Comparison of ENCODE assay signal across 24 cellular contexts in genomic region chr14:75941030-75941429, GRCh38. TPM values are rescaled to one million over a fixed set of nuclear protein-coding genes. Genes with fewer than 3 reads are reported as not detected.
A peak's percentile ranks its signal among the peaks of the same experiment; 100 is the strongest.
DNase-seq lines count a peak whose midpoint lies in the region; ATAC-seq and TF ChIP-seq lines count a peak whose summit lies in the region.
"Had no signal": no experiment of that assay in that cellular context is flagged by ENCODE, and none has a peak within 500 bp of the region (broad histone marks: within the 10 kb centered on the region; RNA-seq: fewer than 3 reads in every experiment).

No MANE protein-coding gene starts in this region.

- H3K4me1 ChIP-seq in right cardiac atrium (ENCODE audit: control insufficient read depth, insufficient read depth, low read length), result no peaks in the 10 kb centered on the region
- H3K4me1 ChIP-seq in smooth muscle cell (ENCODE audit: low read depth), result peaks cover 3% of the 10 kb centered on the region

- H3K27me3 ChIP-seq in right cardiac atrium (ENCODE audit: control insufficient read depth, insufficient read depth) (no peaks in the 10 kb centered on the region), smooth muscle cell (ENCODE audit: low read depth) (no peaks in the 10 kb centered on the region)
- H3K27me3 ChIP-seq: BLaER1 treated with 17β-estradiol and CSF1 and Interleukin-3, amounts not matched to agents 10 nM and 100 nM; brain microvascular endothelial cell had no signal

- H4K20me1 ChIP-seq in smooth muscle cell (ENCODE audit: low read depth), result no peaks in the 10 kb centered on the region
- H4K20me1 ChIP-seq: BLaER1 treated with 17β-estradiol and CSF1 and Interleukin-3, amounts not matched to agents 10 nM and 100 nM had no signal

- H3K9me3 ChIP-seq in right cardiac atrium (ENCODE audit: control insufficient read depth, low read length) (no peaks in the 10 kb centered on the region), smooth muscle cell (replicated peaks; ENCODE audit: low read depth) (no peaks in the 10 kb centered on the region)
- H3K9me3 ChIP-seq: BLaER1 treated with 17β-estradiol and CSF1 and Interleukin-3, amounts not matched to agents 10 nM and 100 nM; thoracic aorta had no signal

- no peaks in the 10 kb centered on the region for H3K79me2 ChIP-seq in smooth muscle cell (ENCODE audit: low read depth)

- intact Hi-C loops in right cardiac atrium (cut with DNase I), result no loop called here

- peak; percentile 54 for DNase-seq in NCI-H82 (lab: John Stamatoyannopoulos, UW)
- DNase-seq in NCI-H82 treated with DMSO at 0.1 percent for 48 hours (lab: John Stamatoyannopoulos, UW; ENCODE audit: unreplicated experiment), result no peak
- DNase-seq in chondrocyte (ENCODE audit: low spot score), result no peak
- DNase-seq in right cardiac atrium, result peak in 2 of 3 donors; percentile 20 to 42
- no peak for DNase-seq in smooth muscle cell (lab: John Stamatoyannopoulos, UW; ENCODE audit: unreplicated experiment)
- no peak for DNase-seq in epidermal melanocyte (ENCODE audit: insufficient read length, low spot score)
- DNase-seq: activated CD4-positive, alpha-beta memory T cell treated with anti-CD3 and anti-CD28 coated beads for 36 hours; activated naive CD4-positive, alpha-beta T cell treated with anti-CD3 and anti-CD28 coated beads, Interleukin-2, amount 50 U/mL, for 16 hours; activated T-cell treated with anti-CD3 and anti-CD28 coated beads, Interleukin-2, amount 50 U/mL, for 1 hour; brain microvascular endothelial cell; GF-D8; immature natural killer cell; naive B cell; NCI-H187; posterior cingulate gyrus; stimulated activated CD4-positive, alpha-beta T cell treated with anti-CD3 and anti-CD28 coated beads, Interleukin-12 subunit alpha, Interleukin-12 subunit beta, amount 100 ng/mL, for 4 hours; T-helper 1 cell had no signal

- no peaks in the 10 kb centered on the region for H3K9me3 Mint-ChIP-seq in chondrocyte (ENCODE audit: low read depth)
- no peaks in the 10 kb centered on the region for H3K9me3 Mint-ChIP-seq in stimulated activated memory B cell treated with anti-CD40 and anti-IgM and Interleukin-4, amounts not matched to agents 10 μg/mL and 1 μg/mL and 100 μg/mL, for 72 hours
- H3K9me3 Mint-ChIP-seq: activated CD4-positive, alpha-beta memory T cell treated with anti-CD3 and anti-CD28 coated beads for 36 hours; dendritic cell treated with granulocyte-macrophage colony-stimulating factor and Interleukin-4, amounts not matched to agents 40 ng/mL and 50 ng/mL, for 4 days; immature natural killer cell; naive B cell had no signal

- no peak for TF ChIP-seq CTCF in chondrocyte (IDR thresholded peaks at IDR 0.05)
- TF ChIP-seq CTCF in smooth muscle cell (IDR thresholded peaks at IDR 0.05; ENCODE audit: borderline replicate concordance, insufficient read depth, poor library complexity, severe bottlenecking), result no peak

- H3K36me3 Mint-ChIP-seq in chondrocyte (ENCODE audit: low read depth), result no peaks in the 10 kb centered on the region
- peaks cover 27% of the 10 kb centered on the region for H3K36me3 Mint-ChIP-seq in stimulated activated memory B cell treated with anti-CD40 and anti-IgM and Interleukin-4, amounts not matched to agents 10 μg/mL and 1 μg/mL and 100 μg/mL, for 72 hours
- H3K36me3 Mint-ChIP-seq: activated CD4-positive, alpha-beta memory T cell treated with anti-CD3 and anti-CD28 coated beads for 36 hours had no signal

- ATAC-seq in right cardiac atrium (peak; percentile 78 to 81), GM21360 (IDR thresholded peaks at IDR 0.05; ENCODE audit: unreplicated experiment) (no peak)
- no peak for ATAC-seq in stimulated activated memory B cell treated with anti-CD40 and anti-IgM and Interleukin-4, amounts not matched to agents 10 μg/mL and 1 μg/mL and 100 μg/mL, for 72 hours

- peaks cover 16% of the 10 kb centered on the region for H3K4me1 Mint-ChIP-seq in chondrocyte (ENCODE audit: low read depth)
- no peaks in the 10 kb centered on the region for H3K4me1 Mint-ChIP-seq in stimulated activated memory B cell treated with anti-CD40 and anti-IgM and Interleukin-4, amounts not matched to agents 10 μg/mL and 1 μg/mL and 100 μg/mL, for 72 hours
- H3K4me1 Mint-ChIP-seq: immature natural killer cell had no signal

- no peak overlapping the region for H3K4me3 ChIP-seq in right cardiac atrium (ENCODE audit: low read length)
- H3K4me3 ChIP-seq in smooth muscle cell, result no peak overlapping the region
- H3K4me3 ChIP-seq: BLaER1 treated with 17β-estradiol and CSF1 and Interleukin-3, amounts not matched to agents 10 nM and 100 nM; lung; thoracic aorta had no signal

- no peak overlapping the region for H3K4me2 ChIP-seq in smooth muscle cell
- H3K4me2 ChIP-seq: BLaER1 treated with 17β-estradiol and CSF1 and Interleukin-3, amounts not matched to agents 10 nM and 100 nM had no signal

- peak overlapping the region; percentile 96 for H3K27ac ChIP-seq in right cardiac atrium (ENCODE audit: low read length)
- H3K27ac ChIP-seq in smooth muscle cell (ENCODE audit: low read depth), result peak overlapping the region; percentile 27
- H3K27ac ChIP-seq: 22Rv1; BLaER1 treated with 17β-estradiol and CSF1 and Interleukin-3, amounts not matched to agents 10 nM and 100 nM; brain microvascular endothelial cell; thoracic aorta had no signal

- no peaks in the 10 kb centered on the region for H3K27me3 Mint-ChIP-seq in chondrocyte (ENCODE audit: low read depth)
- H3K27me3 Mint-ChIP-seq in stimulated activated memory B cell treated with anti-CD40 and anti-IgM and Interleukin-4, amounts not matched to agents 10 μg/mL and 1 μg/mL and 100 μg/mL, for 72 hours, result no peaks in the 10 kb centered on the region
- H3K27me3 Mint-ChIP-seq: activated CD4-positive, alpha-beta memory T cell treated with anti-CD3 and anti-CD28 coated beads for 36 hours; dendritic cell treated with granulocyte-macrophage colony-stimulating factor and Interleukin-4, amounts not matched to agents 40 ng/mL and 50 ng/mL, for 4 days; naive B cell had no signal

- H3K9ac ChIP-seq in smooth muscle cell (ENCODE audit: low read depth), result no peak overlapping the region
- H3K9ac ChIP-seq: BLaER1 treated with 17β-estradiol and CSF1 and Interleukin-3, amounts not matched to agents 10 nM and 100 nM had no signal

- H3K36me3 ChIP-seq in smooth muscle cell (ENCODE audit: low read depth), result no peaks in the 10 kb centered on the region
- H3K36me3 ChIP-seq: brain microvascular endothelial cell, thoracic aorta had no signal

- H3F3A ChIP-seq in smooth muscle cell (ENCODE audit: low read depth), result no peaks in the 10 kb centered on the region

- peak overlapping the region; percentile 53 for H3K27ac Mint-ChIP-seq in chondrocyte (ENCODE audit: unreplicated experiment)
- no peak overlapping the region for H3K27ac Mint-ChIP-seq in stimulated activated memory B cell treated with anti-CD40 and anti-IgM and Interleukin-4, amounts not matched to agents 10 μg/mL and 1 μg/mL and 100 μg/mL, for 72 hours
- H3K27ac Mint-ChIP-seq: activated CD4-positive, alpha-beta memory T cell treated with anti-CD3 and anti-CD28 coated beads for 36 hours; dendritic cell treated with granulocyte-macrophage colony-stimulating factor and Interleukin-4, amounts not matched to agents 40 ng/mL and 50 ng/mL, for 4 days; immature natural killer cell; naive B cell had no signal

- H3K4me3 Mint-ChIP-seq in chondrocyte (ENCODE audit: unreplicated experiment), result no peak overlapping the region
- no peak overlapping the region for H3K4me3 Mint-ChIP-seq in stimulated activated memory B cell treated with anti-CD40 and anti-IgM and Interleukin-4, amounts not matched to agents 10 μg/mL and 1 μg/mL and 100 μg/mL, for 72 hours
- H3K4me3 Mint-ChIP-seq: activated CD4-positive, alpha-beta memory T cell treated with anti-CD3 and anti-CD28 coated beads for 36 hours; dendritic cell treated with granulocyte-macrophage colony-stimulating factor and Interleukin-4, amounts not matched to agents 40 ng/mL and 50 ng/mL, for 4 days; immature natural killer cell had no signal

- WGBS in right cardiac atrium, result 59% methylated on average over 4 of the region's 4 CpGs
- WGBS in smooth muscle cell (ENCODE audit: low lambda C conversion rate), result 65% methylated on average over 4 of the region's 4 CpGs

- no peak overlapping the region for H2AFZ ChIP-seq in smooth muscle cell (ENCODE audit: low read depth)

RNA-seq across cellular contexts. Expression of gene TGFB3, which starts 40.8 kb away (rescaled TPM):
- 200 to 223 TPM (median 222 TPM) in 3 replicates for total RNA-seq in chondrocyte
- 10 to 100 TPM; 33.3 to 76.3 (median 38.7) TPM for total RNA-seq in right cardiac atrium
- polyA plus RNA-seq in right cardiac atrium, result 18.0 TPM
- total RNA-seq in smooth muscle cell, result 63.4 and 77.5 TPM in 2 replicates
- 103 and 119 TPM in 2 replicates for polyA plus RNA-seq in smooth muscle cell

RNA-seq across cellular contexts. Expression of gene IFT43, which starts 44.5 kb away (rescaled TPM):
- total RNA-seq in chondrocyte, result 25.0 to 28.6 TPM (median 28.2 TPM) in 3 replicates
- 10 to 100 TPM; 46.1 to 76.2 (median 59.1) TPM for total RNA-seq in right cardiac atrium
- 58.5 TPM for polyA plus RNA-seq in right cardiac atrium
- total RNA-seq in smooth muscle cell, result 46.5 and 46.9 TPM in 2 replicates
- 63.0 and 64.7 TPM in 2 replicates for polyA plus RNA-seq in smooth muscle cell

Comparison
In these comparisons a context has a peak if more than half of its experiments do, and no peak if none do; other contexts are left out.
1. DNase-seq: peak in NCI-H82 (single experiment) and right cardiac atrium (2 of 3); none in NCI-H82 treated with DMSO at 0.1 percent for 48 hours (single experiment), chondrocyte (single experiment), smooth muscle cell (single experiment) and epidermal melanocyte (single experiment).
2. ATAC-seq: peak in right cardiac atrium (2 of 2); none in stimulated activated memory B cell treated with anti-CD40 and anti-IgM and Interleukin-4, amounts not matched to agents 10 μg/mL and 1 μg/mL and 100 μg/mL, for 72 hours (single experiment) and GM21360 (single experiment).